In the genomic region with DNA sequence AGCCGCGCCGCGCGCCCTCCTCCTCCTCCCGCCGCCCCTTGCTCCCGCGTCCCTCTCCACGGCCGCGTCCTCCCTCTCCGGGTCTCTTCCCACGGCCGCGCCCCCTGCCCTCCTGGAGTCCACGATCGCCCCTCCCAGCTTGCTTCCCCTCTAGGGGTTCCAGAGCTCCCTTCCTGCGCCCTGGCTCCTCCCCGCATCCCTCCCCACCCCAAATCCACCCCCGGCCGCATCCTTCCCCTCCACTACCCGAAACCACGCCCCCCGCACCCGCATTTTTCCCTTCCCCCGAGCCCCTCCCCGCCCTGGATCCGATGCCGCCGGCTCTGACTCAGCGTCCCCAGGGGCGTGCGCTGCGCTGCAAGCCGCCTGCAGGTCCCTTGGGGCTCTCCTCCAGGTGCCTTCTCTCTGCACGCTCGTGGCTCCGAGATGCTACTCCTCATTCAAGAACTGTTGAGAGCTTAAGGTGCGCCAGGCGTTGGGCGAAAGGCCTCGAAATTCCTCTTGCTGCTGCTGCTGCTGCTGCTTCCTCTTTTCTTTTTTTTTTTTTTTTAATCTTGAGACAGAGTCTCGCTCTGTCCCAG, we compare ENCODE assay signal across 9 cellular contexts. TPM values are rescaled to one million over a fixed set of nuclear protein-coding genes. Genes with fewer than 3 reads are reported as not detected.
A peak's percentile ranks its signal among the peaks of the same experiment; 100 is the strongest.
DNase-seq lines count a peak whose midpoint lies in the region; ATAC-seq, FAIRE-seq and TF ChIP-seq lines count a peak whose summit lies in the region.
"Had no signal": no experiment of that assay in that cellular context is flagged by ENCODE, and none has a peak within 500 bp of the region (broad histone marks: within the 10 kb centered on the region; RNA-seq: fewer than 3 reads in every experiment).

No MANE protein-coding gene starts in this region.

- no peak overlapping the region for H3K14ac ChIP-seq in H1 (ENCODE audit: insufficient read length)

- no peak overlapping the region for H3K27ac Mint-ChIP-seq in natural killer cell

- no peak overlapping the region for H3K27ac ChIP-seq in H1 (ENCODE audit: low read depth, low read length)

- DNase-seq in GM10266 (ENCODE audit: extremely low spot score) (peak; percentile 77), NCI-H2171 (lab: John Stamatoyannopoulos, UW) (peak; percentile 98), H1 (ENCODE audit: low read depth in 1 of 2, low spot score in 2 of 2) (peak; percentile 47 to 86), natural killer cell (no peak), kidney glomerular epithelial cell (lab: John Stamatoyannopoulos, UW) (no peak)
- DNase-seq in activated CD8-positive, alpha-beta memory T cell treated with anti-CD3 and anti-CD28 coated beads, Interleukin-2, amount 50 U/mL, for 1 hour (ENCODE audit: extremely low read depth) = peak; percentile 40
- DNase-seq in stimulated activated naive CD4-positive, alpha-beta T cell (lab: John Stamatoyannopoulos, UW) = peak in 5 of 6 experiments; percentile 9 to 45 (median 14)

- peaks cover 0 to 14% (median 7%) of the 10 kb centered on the region in 4 experiments; a peak in 5 of 7 replicates for H3K4me1 ChIP-seq in H1 (replicated peaks in 1 of 4; ENCODE audit: control insufficient read depth in 3 of 4, insufficient read depth in 4 of 4, low read length in 3 of 4)

- TF ChIP-seq RAD21 in H1 (IDR thresholded peaks at IDR 0.05 in 1 of 2, conservative IDR thresholded peaks at IDR 0.05 in 1 of 2; ENCODE audit: low read depth in 2 of 2, low read length in 2 of 2) = no peak

- H3K9ac ChIP-seq in H1 (replicated peaks in 1 of 4; ENCODE audit: extremely low read depth in 1 of 4, low read depth in 3 of 4, low read length in 3 of 4) = no peak overlapping the region

- no peak overlapping the region for H3K23ac ChIP-seq in H1 (ENCODE audit: insufficient read length)

- H3K18ac ChIP-seq in H1 (ENCODE audit: extremely low read depth, low read length) = no peak overlapping the region; the same call in 1 of the 2 replicates

- H2BK15ac ChIP-seq in H1 (ENCODE audit: low read length) = no peak overlapping the region

- H3K4ac ChIP-seq in H1 (replicated peaks; ENCODE audit: insufficient read length, low read depth, low read length) = no peak overlapping the region

- WGBS in H1 (ENCODE audit: extremely low coverage in 1 of 2, insufficient coverage in 1 of 2, insufficient read length in 1 of 2, insufficient replicate concordance in 2 of 2, low coverage in 1 of 2, low lambda C conversion rate in 2 of 2, missing lambda C conversion rate in 1 of 2), 2 experiments = 4% methylated on average over 16 of the region's 44 CpGs; no CpG with 5 or more reads in 1 of the 2 experiments

- H3K27me3 Mint-ChIP-seq in natural killer cell (ENCODE audit: low read depth in 2 of 2) = peaks cover 0 to 8% of the 10 kb centered on the region in 2 donors

- no peak overlapping the region for H4K91ac ChIP-seq in H1 (replicated peaks; ENCODE audit: insufficient read length, low read length)

- peak; percentile 81 for ATAC-seq in HG02610 (IDR thresholded peaks at IDR 0.05; ENCODE audit: unreplicated experiment)
- ATAC-seq in natural killer cell = peak; percentile 40 to 57 (median 43)

- no peak for TF ChIP-seq EP300 in H1 (IDR thresholded peaks at IDR 0.05; ENCODE audit: borderline replicate concordance in 1 of 2, low read depth in 2 of 2, low read length in 2 of 2)

- no peak for TF ChIP-seq POLR2A in H1 (IDR thresholded peaks at IDR 0.05; ENCODE audit: control extremely low read depth in 1 of 2, low read depth in 2 of 2, low read length in 2 of 2)

- no peak overlapping the region for H2BK12ac ChIP-seq in H1 (ENCODE audit: low read depth, low read length)

- H4K5ac ChIP-seq in H1 (ENCODE audit: insufficient read length, low read depth, low read length) = no peak overlapping the region

- H3K36me3 Mint-ChIP-seq in natural killer cell = no peaks in the 10 kb centered on the region

- no peak overlapping the region for H3K56ac ChIP-seq in H1 (replicated peaks; ENCODE audit: insufficient read length, low read depth, low read length)

- H4K8ac ChIP-seq in H1 (ENCODE audit: extremely low read depth, insufficient read depth, low read length) = peak overlapping the region; percentile 80; the same call in 1 of the 2 replicates

- H2AK5ac ChIP-seq in H1 (ENCODE audit: low read depth, low read length) = no peak overlapping the region

- H2BK5ac ChIP-seq in H1 (ENCODE audit: low read depth, low read length) = no peak overlapping the region

- peak overlapping the region; percentile 60 to 87 for H3K4me2 ChIP-seq in H1 (ENCODE audit: insufficient read depth in 1 of 2, low read depth in 2 of 2, low read length in 2 of 2)

- peaks cover 11% of the 10 kb centered on the region; the same call in 1 of the 2 replicates for H3K23me2 ChIP-seq in H1 (ENCODE audit: low read depth, low read length)

- CTCF ChIA-PET in H1 (lab: Charles Lee; ENCODE audit: partially characterized antibody) = interaction anchor here (0.6 to 1.8 kb wide), 4 partner anchors 15 to 435 kb away, joined by 3 to 5 read pairs (median 4); no protein-coding TSS in a partner anchor

- no peaks in the 10 kb centered on the region for H3K9me3 Mint-ChIP-seq in natural killer cell

- H2BK20ac ChIP-seq in H1 (ENCODE audit: low read length) = no peak overlapping the region

- no peak for FAIRE-seq in H1 (lab: Jason Lieb, UNC)
- FAIRE-seq: frontal cortex had no signal

- no peaks in the 10 kb centered on the region for H3K4me1 Mint-ChIP-seq in natural killer cell

- no peaks in the 10 kb centered on the region for H3K9me3 ChIP-seq in H1 (ENCODE audit: insufficient read depth in 2 of 2, low read depth in 1 of 2, low read length in 1 of 2)

- H3K79me2 ChIP-seq in H1 (ENCODE audit: control insufficient read depth in 1 of 2, insufficient read depth in 2 of 2, low read length in 2 of 2) = no peaks in the 10 kb centered on the region

- H4K20me1 ChIP-seq in H1 (replicated peaks in 1 of 2; ENCODE audit: control insufficient read depth in 1 of 2, insufficient read depth in 2 of 2, low read length in 2 of 2) = peaks cover 0 to 2% of the 10 kb centered on the region in 2 experiments

- H3K79me1 ChIP-seq in H1 (ENCODE audit: low read depth, low read length) = no peaks in the 10 kb centered on the region

- H3K4me3 ChIP-seq in H1 (ENCODE audit: extremely low read depth in 1 of 4, insufficient read depth in 2 of 4, low read depth in 3 of 4, low read length in 4 of 4) = peak overlapping the region; percentile 47 to 73 (median 54)

- H2BK120ac ChIP-seq in H1 (replicated peaks; ENCODE audit: low read depth, low read length) = no peak overlapping the region

- POLR2A ChIA-PET in H1 (lab: Charles Lee; ENCODE audit: partially characterized antibody) = interaction anchor here (1.0 to 1.3 kb wide), 4 partner anchors 8 to 252 kb away, joined by 3 to 7 read pairs (median 4); a partner anchor contains a TSS

- no peak overlapping the region; the same call in 1 of the 2 replicates for H2AFZ ChIP-seq in H1 (ENCODE audit: low read length)

- intact Hi-C loops in natural killer cell (cut with micrococcal nuclease) = no loop called here

- no peaks in the 10 kb centered on the region for H3K36me3 ChIP-seq in H1 (ENCODE audit: control insufficient read depth in 2 of 4, insufficient read depth in 4 of 4, low read length in 3 of 4)

- no peak for TF ChIP-seq CTCF in GM10266 (IDR thresholded peaks at IDR 0.05; ENCODE audit: control insufficient read depth, insufficient read depth, low read depth, missing control alignments)
- no peak for TF ChIP-seq CTCF in H1 (IDR thresholded peaks at IDR 0.05; ENCODE audit: control extremely low read depth in 1 of 3, insufficient read depth in 1 of 3, low read depth in 1 of 3, low read length in 3 of 3)
- no peak for TF ChIP-seq CTCF in natural killer cell (IDR thresholded peaks at IDR 0.05)

- H3K27me3 ChIP-seq in H1 (replicated peaks in 1 of 4; ENCODE audit: control insufficient read depth in 3 of 4, extremely low read depth in 1 of 4, insufficient read depth in 3 of 4, low read length in 3 of 4) = peaks cover 8 to 31% (median 22%) of the 10 kb centered on the region in 4 experiments

- H3K4me3 Mint-ChIP-seq in natural killer cell = peak overlapping the region; percentile 66

TF ChIP-seq in H1, 55 proteins besides CTCF, POLR2A, EP300 and RAD21 (continues in another document):
- TF ChIP-seq TCF12 (IDR thresholded peaks at IDR 0.05; ENCODE audit: low read depth, low read length) = no peak
- TF ChIP-seq, protein P1, sequence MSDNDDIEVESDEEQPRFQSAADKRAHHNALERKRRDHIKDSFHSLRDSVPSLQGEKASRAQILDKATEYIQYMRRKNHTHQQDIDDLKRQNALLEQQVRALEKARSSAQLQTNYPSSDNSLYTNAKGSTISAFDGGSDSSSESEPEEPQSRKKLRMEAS (IDR thresholded peaks at IDR 0.05) = peak; percentile 43
- TF ChIP-seq KDM4A (IDR thresholded peaks at IDR 0.05; ENCODE audit: low read depth, low read length, severe bottlenecking) = peak; percentile 66

RNA-seq across cellular contexts. Expression of a gene that starts 0.3 kb away (rescaled TPM):
- total RNA-seq in H1 (2021; fragmentation: NEBNext Ultra II Directional; extraction: Animal tissue kit (Norgen Biotek cat#: 25700)) = 2.9 and 3.7 TPM in 2 replicates
- 6.6 and 14.0 TPM in 2 replicates for polyA plus RNA-seq in H1 (2011; rRNA removed)
- polyA plus RNA-seq in H1 (2011; cell fraction: cytosol; rRNA removed) = 4.1 TPM
- 6.3 TPM for polyA plus RNA-seq in H1 (2011; cell fraction: nucleus; rRNA removed)
- polyA plus RNA-seq in H1 (2012, experiment 1 of 2) = 2.0 to 4.6 TPM (median 3.0 TPM) in 4 replicates
- 1.3 TPM for polyA plus RNA-seq in H1 (2012, experiment 2 of 2)
- 4.0 TPM for polyA plus RNA-seq in H1 (2013, experiment 1 of 2)
- polyA plus RNA-seq in H1 (2013, experiment 2 of 2) = 4.9 TPM
- 1.2 and 1.9 TPM in 2 replicates for polyA minus RNA-seq in H1 (2011; rRNA and poly(A)+ RNA removed)
- polyA minus RNA-seq in H1 (2011; cell fraction: cytosol; rRNA and poly(A)+ RNA removed) = 4.0 TPM
- polyA minus RNA-seq in H1 (2011; cell fraction: nucleus; rRNA and poly(A)+ RNA removed) = 1.1 TPM
- not detected for total RNA-seq in natural killer cell

RNA-seq across cellular contexts. Expression of a gene that starts 8.2 kb away (rescaled TPM):
- 48.6 and 53.3 TPM in 2 replicates for total RNA-seq in H1 (2021; fragmentation: NEBNext Ultra II Directional; extraction: Animal tissue kit (Norgen Biotek cat#: 25700))
- 21.7 and 29.7 TPM in 2 replicates for polyA plus RNA-seq in H1 (2011; rRNA removed)
- polyA plus RNA-seq in H1 (2011; cell fraction: cytosol; rRNA removed) = 17.7 TPM
- 52.9 TPM for polyA plus RNA-seq in H1 (2011; cell fraction: nucleus; rRNA removed)
- polyA plus RNA-seq in H1 (2012, experiment 1 of 2) = 24.3 to 29.8 TPM (median 26.7 TPM) in 4 replicates
- 4.2 TPM for polyA plus RNA-seq in H1 (2012, experiment 2 of 2)
- 16.4 TPM for polyA plus RNA-seq in H1 (2013, experiment 1 of 2)
- polyA plus RNA-seq in H1 (2013, experiment 2 of 2) = 14.9 TPM
- 62.3 and 75.5 TPM in 2 replicates for polyA minus RNA-seq in H1 (2011; rRNA and poly(A)+ RNA removed)
- 47.8 TPM for polyA minus RNA-seq in H1 (2011; cell fraction: cytosol; rRNA and poly(A)+ RNA removed)
- 65.2 TPM for polyA minus RNA-seq in H1 (2011; cell fraction: nucleus; rRNA and poly(A)+ RNA removed)
- 10 to 100 TPM; 45.4 to 62.9 (median 62.4) TPM for total RNA-seq in natural killer cell

Comparison
In these comparisons a context has a peak if more than half of its experiments do, and no peak if none do; other contexts are left out.
1. DNase-seq: peak in GM10266 (single experiment), NCI-H2171 (single experiment), activated CD8-positive, alpha-beta memory T cell treated with anti-CD3 and anti-CD28 coated beads, Interleukin-2, amount 50 U/mL, for 1 hour (single experiment), H1 (2 of 2) and stimulated activated naive CD4-positive, alpha-beta T cell (5 of 6); none in natural killer cell (single experiment) and kidney glomerular epithelial cell (single experiment).